8 cellular contexts compared by ENCODE assay signal in the genomic region with DNA sequence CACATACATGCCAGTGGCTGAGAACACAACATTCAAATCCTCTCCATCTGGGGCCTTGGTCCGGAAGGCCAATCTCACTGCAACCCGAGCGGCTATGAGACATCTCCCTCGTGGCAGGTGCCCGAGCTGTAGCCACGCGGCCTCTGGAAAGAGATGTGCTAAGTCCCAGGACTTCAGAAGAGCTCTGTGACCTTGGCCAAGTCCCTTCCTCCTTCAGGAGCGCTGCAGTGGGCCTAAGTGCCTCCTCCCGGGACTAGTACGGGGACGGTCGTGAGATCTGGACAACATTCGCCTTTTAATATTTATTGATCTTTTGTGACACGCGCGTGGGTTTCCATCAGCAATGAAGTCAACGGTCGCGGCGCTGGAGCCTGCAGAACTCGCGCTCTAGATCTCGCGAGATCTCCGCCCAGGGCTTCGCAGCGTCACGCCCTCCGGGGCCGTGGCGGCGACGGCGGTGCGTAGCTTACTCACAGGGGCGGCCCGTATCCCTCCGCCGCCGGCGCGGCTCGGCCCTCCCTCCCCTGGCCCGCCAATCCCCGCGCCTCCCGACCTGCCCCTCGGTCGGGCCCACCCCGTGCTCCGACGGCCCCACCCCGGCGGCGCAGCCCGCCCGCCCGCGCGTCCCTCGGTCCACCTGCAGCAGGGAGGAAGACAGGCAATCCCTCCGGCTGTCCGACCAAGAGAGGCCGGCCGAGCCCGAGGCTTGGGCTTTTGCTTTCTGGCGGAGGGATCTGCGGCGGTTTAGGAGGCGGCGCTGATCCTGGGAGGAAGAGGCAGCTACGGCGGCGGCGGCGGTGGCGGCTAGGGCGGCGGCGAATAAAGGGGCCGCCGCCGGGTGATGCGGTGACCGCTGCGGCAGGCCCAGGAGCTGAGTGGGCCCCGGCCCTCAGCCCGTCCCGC. TPM values are rescaled to one million over a fixed set of nuclear protein-coding genes. Genes with fewer than 3 reads are reported as not detected.
DNase-seq lines count a peak whose midpoint lies in the region; ATAC-seq and TF ChIP-seq lines count a peak whose summit lies in the region.

UBE2D2 (plus strand) TSS at position 588 of the 903 bp plus-strand sequence. CDS start 453 bp downstream, outside the sequence.

- no peak within 1 kb of the TSS for H2BK5ac ChIP-seq in H9 (ENCODE audit: insufficient read length, low read length)

- peak within 1 kb of the TSS; percentile 75 for H3K18ac ChIP-seq in H9 (ENCODE audit: insufficient read length, low read depth, low read length)

- no peak for TF ChIP-seq CTCF in H9 (conservative IDR thresholded peaks at IDR 0.05)
- TF ChIP-seq CTCF in fibroblast of pulmonary artery (IDR thresholded peaks at IDR 0.05; ENCODE audit: low read length, missing control alignments), result no peak

- peak within 1 kb of the TSS; percentile 28 for H3K27ac ChIP-seq in H9 (ENCODE audit: insufficient read length, low read depth, low read length)

- H4K5ac ChIP-seq in H9 (ENCODE audit: insufficient read length, low read depth, low read length), result no peak within 1 kb of the TSS

- peak within 1 kb of the TSS; percentile 87 for H3K4me3 ChIP-seq in MG63
- H3K4me3 ChIP-seq in fibroblast of pulmonary artery (replicated peaks; ENCODE audit: low read depth, low read length), result peak within 1 kb of the TSS; percentile 88

- H4K8ac ChIP-seq in H9 (replicated peaks; ENCODE audit: insufficient read length, low read depth, low read length), result peak within 1 kb of the TSS; percentile 63

- H3K9ac ChIP-seq in ES-I3 (ENCODE audit: low read depth, low read length) (peak within 1 kb of the TSS; percentile 66), H9 (ENCODE audit: extremely low read depth, insufficient read length, low read length) (peak within 1 kb of the TSS; percentile 86)

- H3K4me1 ChIP-seq in ES-I3 (ENCODE audit: insufficient read depth, low read length), result no peaks in the 10 kb centered on the region; the same call in 1 of the 2 replicates
- no peaks in the 10 kb centered on the region for H3K4me1 ChIP-seq in H9 (ENCODE audit: insufficient read depth, low read length)

- H4K91ac ChIP-seq in H9 (ENCODE audit: insufficient read length, low read depth, low read length), result no peak within 1 kb of the TSS

- H3K27me3 ChIP-seq in H9 (ENCODE audit: insufficient read depth, low read length) (no peaks in the 10 kb centered on the region), MG63 (no peaks in the 10 kb centered on the region)

- no peaks in the 10 kb centered on the region for H3K23me2 ChIP-seq in H9 (ENCODE audit: insufficient read length, low read depth, low read length, poor library complexity, severe bottlenecking)

- H3K4me2 ChIP-seq in H9 (ENCODE audit: insufficient read depth, insufficient read length, low read length), result peak within 1 kb of the TSS; percentile 83

- H2BK20ac ChIP-seq in H9 (ENCODE audit: low read depth, low read length, poor library complexity, severe bottlenecking), result no peak within 1 kb of the TSS

- no CpG with 5 or more reads among the region's 89 CpGs for WGBS in H9 (ENCODE audit: extremely low coverage, insufficient read length, low lambda C conversion rate)

- no peak within 1 kb of the TSS for H2BK120ac ChIP-seq in H9 (ENCODE audit: low read depth, low read length, poor library complexity, severe bottlenecking)

- H3K79me1 ChIP-seq in H9 (ENCODE audit: insufficient read depth, low read depth, low read length, poor library complexity, severe bottlenecking), result no peaks in the 10 kb centered on the region

- DNase-seq in H9, result peak; percentile 96
- peak; percentile 100 for DNase-seq in MG63
- peak; percentile 97 to 99 for DNase-seq in SHP77 (lab: John Stamatoyannopoulos, UW)
- peak; percentile 94 for DNase-seq in activated effector memory CD4-positive, alpha-beta T cell treated with Interleukin-2 at 50 U/mL for 16 hours
- peak; percentile 99 for DNase-seq in fibroblast of pulmonary artery (ENCODE audit: low read depth)
- peak; percentile 97 for DNase-seq in natural killer cell treated with Interleukin-12 subunit alpha and Interleukin-12 subunit beta and Interleukin-15 and Interleukin-18, amount 100 ng/mL, for 72 hours (ENCODE audit: low spot score)
- DNase-seq in stimulated activated naive CD4-positive, alpha-beta T cell treated with Interleukin-2 at 50 U/mL for 16 hours (lab: John Stamatoyannopoulos, UW), result peak; percentile 95

- no peak within 1 kb of the TSS for H2BK15ac ChIP-seq in H9 (ENCODE audit: low read depth, low read length)

- H3K56ac ChIP-seq in H9 (ENCODE audit: insufficient read length, low read depth, low read length), result no peak within 1 kb of the TSS

- no peak within 1 kb of the TSS for H3K23ac ChIP-seq in H9 (ENCODE audit: insufficient read length, low read depth, low read length)

- H3K36me3 ChIP-seq in ES-I3 (ENCODE audit: insufficient read depth, low read length) (peaks cover 3% of the 10 kb centered on the region; the same call in 1 of the 2 replicates), MG63 (peaks cover 41% of the 10 kb centered on the region)

- peak within 1 kb of the TSS; percentile 88 for H3K14ac ChIP-seq in H9 (ENCODE audit: insufficient read depth, low read length)

- peaks cover 19 to 31% (median 20%) of the 10 kb centered on the region in 3 experiments for H3K36me3 Mint-ChIP-seq in H9 (ENCODE audit: insufficient read depth in 1 of 3, low read depth in 3 of 3)
- H3K36me3 Mint-ChIP-seq in natural killer cell treated with Interleukin-12 subunit alpha and Interleukin-12 subunit beta and Interleukin-15 and Interleukin-18, amount 100 ng/mL, for 72 hours, result peaks cover 5% of the 10 kb centered on the region

- H3K27me3 Mint-ChIP-seq in H9 (ENCODE audit: low read depth), result no peaks in the 10 kb centered on the region
- no peaks in the 10 kb centered on the region for H3K27me3 Mint-ChIP-seq in natural killer cell treated with Interleukin-12 subunit alpha and Interleukin-12 subunit beta and Interleukin-15 and Interleukin-18, amount 100 ng/mL, for 72 hours

- H3K79me2 ChIP-seq in H9 (ENCODE audit: insufficient read depth, low read length), result peaks cover 28% of the 10 kb centered on the region; the same call in 1 of the 2 replicates

- no peak within 1 kb of the TSS for H2AFZ ChIP-seq in H9 (ENCODE audit: low read length)

- no peak within 1 kb of the TSS for H2BK12ac ChIP-seq in H9 (ENCODE audit: insufficient read length, low read depth, low read length)

- H3K9me3 ChIP-seq in ES-I3 (ENCODE audit: control insufficient read depth, insufficient read depth, low read length) (no peaks in the 10 kb centered on the region), H9 (ENCODE audit: control insufficient read depth, low read depth, low read length) (no peaks in the 10 kb centered on the region), MG63 (no peaks in the 10 kb centered on the region)

- H3K4ac ChIP-seq in H9 (ENCODE audit: low read depth, low read length), result no peak within 1 kb of the TSS; the same call in 1 of the 2 replicates

- H2AK5ac ChIP-seq in H9 (ENCODE audit: insufficient read length, low read length), result no peak within 1 kb of the TSS

- peak; percentile 98 to 99 for ATAC-seq in natural killer cell treated with Interleukin-12 subunit alpha and Interleukin-12 subunit beta and Interleukin-15 and Interleukin-18, amount 100 ng/mL, for 72 hours

- no peaks in the 10 kb centered on the region for H3K9me3 Mint-ChIP-seq in H9
- no peaks in the 10 kb centered on the region for H3K9me3 Mint-ChIP-seq in natural killer cell treated with Interleukin-12 subunit alpha and Interleukin-12 subunit beta and Interleukin-15 and Interleukin-18, amount 100 ng/mL, for 72 hours

- no peak within 1 kb of the TSS for H3T11ph ChIP-seq in H9 (ENCODE audit: low read length)

- peak within 1 kb of the TSS; percentile 89 to 97 for H3K4me3 Mint-ChIP-seq in H9
- peak within 1 kb of the TSS; percentile 93 for H3K4me3 Mint-ChIP-seq in natural killer cell treated with Interleukin-12 subunit alpha and Interleukin-12 subunit beta and Interleukin-15 and Interleukin-18, amount 100 ng/mL, for 72 hours

- peak within 1 kb of the TSS; percentile 94 to 99 (median 97) for H3K27ac Mint-ChIP-seq in H9
- H3K27ac Mint-ChIP-seq in natural killer cell treated with Interleukin-12 subunit alpha and Interleukin-12 subunit beta and Interleukin-15 and Interleukin-18, amount 100 ng/mL, for 72 hours, result peak within 1 kb of the TSS; percentile 91 to 95

- H4K20me1 ChIP-seq in H9 (ENCODE audit: control insufficient read depth, insufficient read depth, insufficient read length), result no peaks in the 10 kb centered on the region

- H3K4me1 Mint-ChIP-seq in H9, result peaks cover 19 to 34% of the 10 kb centered on the region in 2 experiments
- H3K4me1 Mint-ChIP-seq in natural killer cell treated with Interleukin-12 subunit alpha and Interleukin-12 subunit beta and Interleukin-15 and Interleukin-18, amount 100 ng/mL, for 72 hours (ENCODE audit: low read depth in 2 of 2), result peaks cover 26 to 31% of the 10 kb centered on the region in 2 donors

RNA-seq across cellular contexts. Expression of gene UBE2D2, which starts in this region (rescaled TPM):
- 231 and 236 TPM in 2 replicates for total RNA-seq in H9 (2021)
- total RNA-seq in MG63 (2014; rRNA removed; shearing (Covaris generic); ENCODE audit: low replicate concordance), result 104 and 187 TPM in 2 replicates
- total RNA-seq in natural killer cell treated with Interleukin-12 subunit alpha and Interleukin-12 subunit beta and Interleukin-15 and Interleukin-18, amount 100 ng/mL, for 72 hours, result 100 to 1,000 TPM; 176 to 190 TPM

Comparison
In these comparisons a context has a peak if more than half of its experiments do, and no peak if none do; other contexts are left out.
1. Peak in every context shown above with its lines: DNase-seq, ATAC-seq, H3K4me3 ChIP-seq and H3K27ac ChIP-seq.